Comparison of ENCODE assay signal across 21 cellular contexts in genomic region chr20:11047559-11047958, GRCh38.
A peak's percentile ranks its signal among the peaks of the same experiment; 100 is the strongest.
DNase-seq lines count a peak whose midpoint lies in the region; ATAC-seq lines count a peak whose summit lies in the region.
"Had no signal": no experiment of that assay in that cellular context is flagged by ENCODE, and none has a peak within 500 bp of the region (broad histone marks: within the 10 kb centered on the region; RNA-seq: fewer than 3 reads in every experiment).

No MANE protein-coding gene starts in this region.

- H3K23ac ChIP-seq in mesendoderm (ENCODE audit: low read length), result no peak overlapping the region

- no peak overlapping the region for H4K5ac ChIP-seq in mesendoderm (ENCODE audit: low read length)

- no peaks in the 10 kb centered on the region for H3K79me2 ChIP-seq in mesendoderm (ENCODE audit: control insufficient read depth, insufficient read depth, low read length)
- H3K79me2 ChIP-seq: parathyroid adenoma had no signal

- no peak overlapping the region for H3K4me3 Mint-ChIP-seq in activated CD4-positive, alpha-beta T cell treated with anti-CD3 and anti-CD28 coated beads, Interleukin-2, amount 10 ng/mL, durations not matched to agents 24 days and 14 days
- H3K4me3 Mint-ChIP-seq: activated naive CD8-positive, alpha-beta T cell treated with anti-CD3 and anti-CD28 coated beads, Interleukin-2, amount 10 ng/mL, durations not matched to agents 7 days and 5 days; endodermal cell; stimulated activated memory B cell treated with anti-CD40 and anti-IgM and Interleukin-4, amounts not matched to agents 10 μg/mL and 1 μg/mL and 100 μg/mL, for 72 hours had no signal

- H3K79me1 ChIP-seq in mesendoderm (ENCODE audit: low read length), result no peaks in the 10 kb centered on the region

- H3K27ac ChIP-seq in epithelial cell of prostate (peak overlapping the region; percentile 35), mesendoderm (ENCODE audit: low read depth, low read length) (no peak overlapping the region), SJCRH30 (no peak overlapping the region), right cardiac atrium (ENCODE audit: low read length) (no peak overlapping the region)
- H3K27ac ChIP-seq: coronary artery, heart right ventricle, parathyroid adenoma, testis, vagina had no signal

- H3K4me1 ChIP-seq in mesendoderm (ENCODE audit: control insufficient read depth, low read depth, low read length) (no peaks in the 10 kb centered on the region), SJCRH30 (no peaks in the 10 kb centered on the region; the same call in 1 of the 2 replicates), right cardiac atrium (ENCODE audit: control insufficient read depth, insufficient read depth, low read length) (no peaks in the 10 kb centered on the region)
- H3K4me1 ChIP-seq: heart right ventricle, parathyroid adenoma, testis, vagina had no signal

- intact Hi-C loops in activated CD4-positive, alpha-beta T cell treated with anti-CD3 and anti-CD28 coated beads, Interleukin-2, amount 10 ng/mL, durations not matched to agents 24 days and 14 days (cut with micrococcal nuclease), result no loop called here
- intact Hi-C loops in right cardiac atrium (cut with DNase I), result no loop called here

- H3K36me3 ChIP-seq in mesendoderm (ENCODE audit: control insufficient read depth, insufficient read depth, low read length) (no peaks in the 10 kb centered on the region), SJCRH30 (no peaks in the 10 kb centered on the region)
- H3K36me3 ChIP-seq: heart right ventricle, vagina had no signal

- no peak overlapping the region for H2BK15ac ChIP-seq in mesendoderm (replicated peaks; ENCODE audit: low read depth)

- no peaks in the 10 kb centered on the region for H3K27me3 Mint-ChIP-seq in activated CD4-positive, alpha-beta T cell treated with anti-CD3 and anti-CD28 coated beads, Interleukin-2, amount 10 ng/mL, durations not matched to agents 24 days and 14 days
- H3K27me3 Mint-ChIP-seq: activated naive CD8-positive, alpha-beta T cell treated with anti-CD3 and anti-CD28 coated beads, Interleukin-2, amount 10 ng/mL, durations not matched to agents 7 days and 5 days; stimulated activated memory B cell treated with anti-CD40 and anti-IgM and Interleukin-4, amounts not matched to agents 10 μg/mL and 1 μg/mL and 100 μg/mL, for 72 hours had no signal

- no peaks in the 10 kb centered on the region for H3K36me3 Mint-ChIP-seq in activated CD4-positive, alpha-beta T cell treated with anti-CD3 and anti-CD28 coated beads, Interleukin-2, amount 10 ng/mL, durations not matched to agents 24 days and 14 days (ENCODE audit: low read depth)
- H3K36me3 Mint-ChIP-seq: activated naive CD8-positive, alpha-beta T cell treated with anti-CD3 and anti-CD28 coated beads, Interleukin-2, amount 10 ng/mL, durations not matched to agents 7 days and 5 days; stimulated activated memory B cell treated with anti-CD40 and anti-IgM and Interleukin-4, amounts not matched to agents 10 μg/mL and 1 μg/mL and 100 μg/mL, for 72 hours had no signal

- H3K4ac ChIP-seq in mesendoderm (ENCODE audit: low read depth, low read length), result no peak overlapping the region

- H3K9me3 Mint-ChIP-seq in activated CD4-positive, alpha-beta T cell treated with anti-CD3 and anti-CD28 coated beads, Interleukin-2, amount 10 ng/mL, durations not matched to agents 24 days and 14 days, result no peaks in the 10 kb centered on the region
- H3K9me3 Mint-ChIP-seq: activated naive CD8-positive, alpha-beta T cell treated with anti-CD3 and anti-CD28 coated beads, Interleukin-2, amount 10 ng/mL, durations not matched to agents 7 days and 5 days; endodermal cell; stimulated activated memory B cell treated with anti-CD40 and anti-IgM and Interleukin-4, amounts not matched to agents 10 μg/mL and 1 μg/mL and 100 μg/mL, for 72 hours had no signal

- no peak overlapping the region for H3K9ac ChIP-seq in mesendoderm (ENCODE audit: low read length)
- H3K9ac ChIP-seq: parathyroid adenoma had no signal

- no peak overlapping the region for H3K27ac Mint-ChIP-seq in activated CD4-positive, alpha-beta T cell treated with anti-CD3 and anti-CD28 coated beads, Interleukin-2, amount 10 ng/mL, durations not matched to agents 24 days and 14 days
- H3K27ac Mint-ChIP-seq: activated naive CD8-positive, alpha-beta T cell treated with anti-CD3 and anti-CD28 coated beads, Interleukin-2, amount 10 ng/mL, durations not matched to agents 7 days and 5 days; endodermal cell; stimulated activated memory B cell treated with anti-CD40 and anti-IgM and Interleukin-4, amounts not matched to agents 10 μg/mL and 1 μg/mL and 100 μg/mL, for 72 hours had no signal

- no peak overlapping the region for H3K56ac ChIP-seq in mesendoderm (ENCODE audit: low read length)

- no peak overlapping the region for H3K4me2 ChIP-seq in mesendoderm (ENCODE audit: low read length)

- no peak overlapping the region for H3K18ac ChIP-seq in mesendoderm (ENCODE audit: low read length)

- DNase-seq in EL, result peak; percentile 56
- peak; percentile 65 for DNase-seq in RPMI7951 (ENCODE audit: low read depth)
- peak; percentile 72 for DNase-seq in epithelial cell of prostate (ENCODE audit: low read depth, low spot score)
- DNase-seq in mesendoderm, result peak; percentile 21
- DNase-seq in foreskin melanocyte, result no peak
- no peak for DNase-seq in SJCRH30
- no peak for DNase-seq in activated CD4-positive, alpha-beta T cell treated with anti-CD3 and anti-CD28 coated beads, Interleukin-2, amount 10 ng/mL, durations not matched to agents 24 days and 14 days
- DNase-seq in right cardiac atrium, result no peak
- DNase-seq: activated CD8-positive, alpha-beta memory T cell treated with anti-CD3 and anti-CD28 coated beads, Interleukin-2, amount 50 U/mL, for 48 hours; activated naive CD8-positive, alpha-beta T cell treated with anti-CD3 and anti-CD28 coated beads, Interleukin-2, amount 10 ng/mL, durations not matched to agents 7 days and 5 days; C1 segment of cervical spinal cord; endodermal cell; heart right ventricle; mucosa of descending colon; NCI-H187 treated with DMSO at 0.1 percent for 48 hours; T-helper 2 cell; testis had no signal

- H2AK5ac ChIP-seq in mesendoderm (ENCODE audit: low read length), result no peak overlapping the region

- H4K8ac ChIP-seq in mesendoderm (ENCODE audit: low read depth, low read length), result no peak overlapping the region

- no peaks in the 10 kb centered on the region for H3K4me1 Mint-ChIP-seq in activated CD4-positive, alpha-beta T cell treated with anti-CD3 and anti-CD28 coated beads, Interleukin-2, amount 10 ng/mL, durations not matched to agents 24 days and 14 days
- H3K4me1 Mint-ChIP-seq: activated naive CD8-positive, alpha-beta T cell treated with anti-CD3 and anti-CD28 coated beads, Interleukin-2, amount 10 ng/mL, durations not matched to agents 7 days and 5 days; endodermal cell; stimulated activated memory B cell treated with anti-CD40 and anti-IgM and Interleukin-4, amounts not matched to agents 10 μg/mL and 1 μg/mL and 100 μg/mL, for 72 hours had no signal

- no peak for ATAC-seq in right cardiac atrium
- ATAC-seq: heart right ventricle; mucosa of descending colon; stimulated activated memory B cell treated with anti-CD40 and anti-IgM and Interleukin-4, amounts not matched to agents 10 μg/mL and 1 μg/mL and 100 μg/mL, for 72 hours had no signal

- no peak overlapping the region for H3K4me3 ChIP-seq in mesendoderm (ENCODE audit: low read length)
- no peak overlapping the region for H3K4me3 ChIP-seq in SJCRH30
- H3K4me3 ChIP-seq in right cardiac atrium (ENCODE audit: low read length), result no peak overlapping the region
- H3K4me3 ChIP-seq: coronary artery, heart right ventricle, mucosa of descending colon, testis, vagina had no signal

- no peak overlapping the region for H2BK5ac ChIP-seq in mesendoderm (ENCODE audit: low read length)

- no peak overlapping the region for H2BK120ac ChIP-seq in mesendoderm (ENCODE audit: low read depth, low read length)

- no peaks in the 10 kb centered on the region for H3K27me3 ChIP-seq in mesendoderm (ENCODE audit: insufficient read depth, low read length, poor library complexity)
- peaks cover 6% of the 10 kb centered on the region; the same call in 1 of the 2 replicates for H3K27me3 ChIP-seq in SJCRH30
- no peaks in the 10 kb centered on the region for H3K27me3 ChIP-seq in right cardiac atrium (ENCODE audit: control insufficient read depth, insufficient read depth)
- H3K27me3 ChIP-seq: heart right ventricle, testis, vagina had no signal

- H3K9me3 ChIP-seq in SJCRH30 (replicated peaks) (no peaks in the 10 kb centered on the region), right cardiac atrium (ENCODE audit: control insufficient read depth, low read length) (no peaks in the 10 kb centered on the region)
- H3K9me3 ChIP-seq: mucosa of descending colon, testis, vagina had no signal

- WGBS in mesendoderm (ENCODE audit: extremely low coverage, insufficient coverage, low lambda C conversion rate), result no CpG with 5 or more reads among the region's 2 CpGs
- 64% methylated on average over 2 of the region's 2 CpGs for WGBS in right cardiac atrium

Comparison
In these comparisons a context has a peak if more than half of its experiments do, and no peak if none do; other contexts are left out.
1. DNase-seq: peak in EL (single experiment), RPMI7951 (single experiment), epithelial cell of prostate (single experiment) and mesendoderm (single experiment); none in foreskin melanocyte (single experiment), SJCRH30 (0 of 2), activated CD4-positive, alpha-beta T cell treated with anti-CD3 and anti-CD28 coated beads, Interleukin-2, amount 10 ng/mL, durations not matched to agents 24 days and 14 days (single experiment) and right cardiac atrium (0 of 3).